Comparison of ENCODE assay signal across 12 cellular contexts in genomic region chr15:29123171-29123570, GRCh38.
DNase-seq lines count a peak whose midpoint lies in the region; ATAC-seq and TF ChIP-seq lines count a peak whose summit lies in the region.
"Had no signal": no experiment of that assay in that cellular context is flagged by ENCODE, and none has a peak within 500 bp of the region (broad histone marks: within the 10 kb centered on the region; RNA-seq: fewer than 3 reads in every experiment).

No MANE protein-coding gene starts in this region.

- intact Hi-C loops in heart left ventricle (cut with DNase I): no loop called here
- intact Hi-C loops in heart right ventricle (cut with DNase I): no loop called here
- intact Hi-C loops in lower lobe of right lung (cut with DNase I): no loop called here
- intact Hi-C loops in aorta (cut with DNase I): no loop called here
- intact Hi-C loops in lower leg skin (cut with DNase I; ENCODE audit: low total_unique reads): no loop called here

- TF ChIP-seq POLR2A in heart left ventricle (IDR thresholded peaks at IDR 0.05) (no peak), lower leg skin (IDR thresholded peaks at IDR 0.05) (no peak)

- 86 to 96% (median 92%) methylated on average over 15 to 18 of the region's 18 CpGs for WGBS in heart left ventricle, 4 donors
- 90 to 93% methylated on average over 18 of the region's 18 CpGs for WGBS in heart right ventricle, 2 donors
- WGBS in aorta, 2 donors: 91% methylated on average over 18 of the region's 18 CpGs
- 91 to 92% methylated on average over 18 of the region's 18 CpGs for WGBS in lower leg skin, 2 donors

- TF ChIP-seq CTCF in heart left ventricle (IDR thresholded peaks at IDR 0.05): no peak
- TF ChIP-seq CTCF in heart right ventricle (IDR thresholded peaks at IDR 0.05): no peak
- no peak for TF ChIP-seq CTCF in chondrocyte (IDR thresholded peaks at IDR 0.05)
- no peak for TF ChIP-seq CTCF in lower lobe of right lung (IDR thresholded peaks at IDR 0.05)
- TF ChIP-seq CTCF in lower leg skin (IDR thresholded peaks at IDR 0.05): no peak

- H3K27ac ChIP-seq in heart left ventricle: no peak overlapping the region
- H3K27ac ChIP-seq in heart right ventricle: no peak overlapping the region
- H3K27ac ChIP-seq in lower lobe of right lung: no peak overlapping the region
- no peak overlapping the region for H3K27ac ChIP-seq in aorta (ENCODE audit: low read depth in 1 of 2, low read length in 2 of 2)
- H3K27ac ChIP-seq: HL-60 had no signal

- H3K4me3 ChIP-seq in heart left ventricle (no peak overlapping the region), heart right ventricle (no peak overlapping the region), lower lobe of right lung (no peak overlapping the region), aorta (ENCODE audit: low read length in 2 of 2) (no peak overlapping the region), lower leg skin (ENCODE audit: low read depth, poor library complexity, severe bottlenecking) (no peak overlapping the region)

- no peaks in the 10 kb centered on the region for H3K4me1 ChIP-seq in heart left ventricle
- H3K4me1 ChIP-seq in heart right ventricle: no peaks in the 10 kb centered on the region
- H3K4me1 ChIP-seq in lower lobe of right lung: no peaks in the 10 kb centered on the region
- H3K4me1 ChIP-seq in aorta (ENCODE audit: control insufficient read depth in 1 of 2, insufficient read depth in 2 of 2, low read length in 2 of 2): no peaks in the 10 kb centered on the region
- H3K4me1 ChIP-seq: Caco-2 had no signal

- H3K9me3 ChIP-seq in heart left ventricle (no peaks in the 10 kb centered on the region), heart right ventricle (no peaks in the 10 kb centered on the region), lower lobe of right lung (no peaks in the 10 kb centered on the region), aorta (ENCODE audit: control insufficient read depth, low read length) (no peaks in the 10 kb centered on the region)
- H3K9me3 ChIP-seq: Caco-2 had no signal

- H3K4me3 Mint-ChIP-seq in chondrocyte (ENCODE audit: unreplicated experiment): no peak overlapping the region
- H3K4me3 Mint-ChIP-seq: B cell; CD8-positive, alpha-beta memory T cell had no signal

- peaks cover 9% of the 10 kb centered on the region for H3K4me1 Mint-ChIP-seq in chondrocyte (ENCODE audit: low read depth)
- H3K4me1 Mint-ChIP-seq: B cell; CD8-positive, alpha-beta memory T cell had no signal

- H3K9me3 Mint-ChIP-seq in chondrocyte (ENCODE audit: low read depth): no peaks in the 10 kb centered on the region
- H3K9me3 Mint-ChIP-seq: CD8-positive, alpha-beta memory T cell had no signal

- peaks cover under 1% of the 10 kb centered on the region for H3K27me3 Mint-ChIP-seq in chondrocyte (ENCODE audit: low read depth)
- H3K27me3 Mint-ChIP-seq: B cell; CD8-positive, alpha-beta memory T cell had no signal

- DNase-seq in heart left ventricle (peak in 3 of 5 donors; percentile 12 to 50 (median 19)), heart right ventricle (no peak), chondrocyte (ENCODE audit: low spot score) (peak; percentile 78), lower lobe of right lung (peak; percentile 32), aorta (peak; percentile 30 to 73), lower leg skin (ENCODE audit: low spot score in 2 of 2) (no peak), NCI-H2196 (lab: John Stamatoyannopoulos, UW; ENCODE audit: unreplicated experiment) (no peak)
- DNase-seq: Caco-2, HCEC 1CT had no signal

- H3K36me3 ChIP-seq in heart left ventricle (no peaks in the 10 kb centered on the region), heart right ventricle (no peaks in the 10 kb centered on the region), lower lobe of right lung (no peaks in the 10 kb centered on the region), aorta (ENCODE audit: control insufficient read depth in 1 of 2, insufficient read depth in 2 of 2, low read length in 1 of 2) (no peaks in the 10 kb centered on the region)

- H3K36me3 Mint-ChIP-seq in chondrocyte (ENCODE audit: low read depth): no peaks in the 10 kb centered on the region

- ATAC-seq in heart left ventricle (no peak), heart right ventricle (no peak), lower lobe of right lung (no peak), aorta (ENCODE audit: low FRiP score) (no peak)

- peaks cover 0 to 14% (median 0%) of the 10 kb centered on the region in 9 donors for H3K27me3 ChIP-seq in heart left ventricle
- peaks cover 0 to 20% (median 10%) of the 10 kb centered on the region in 7 donors for H3K27me3 ChIP-seq in heart right ventricle
- no peaks in the 10 kb centered on the region for H3K27me3 ChIP-seq in lower lobe of right lung (ENCODE audit: low read depth)
- H3K27me3 ChIP-seq in aorta (ENCODE audit: control insufficient read depth in 1 of 2, insufficient read depth in 2 of 2, low read length in 1 of 2): no peaks in the 10 kb centered on the region

- no peak overlapping the region for H3K27ac Mint-ChIP-seq in chondrocyte (ENCODE audit: unreplicated experiment)
- H3K27ac Mint-ChIP-seq: B cell; CD8-positive, alpha-beta memory T cell had no signal

Comparison
In these comparisons a context has a peak if more than half of its experiments do, and no peak if none do; other contexts are left out.
1. DNase-seq: peak in heart left ventricle (3 of 5), chondrocyte (single experiment), lower lobe of right lung (single experiment) and aorta (2 of 2); none in heart right ventricle (0 of 2), lower leg skin (0 of 2) and NCI-H2196 (single experiment).